23 cellular contexts compared by ENCODE assay signal in genomic region chr3:66270726-66271125, GRCh38. TPM values are rescaled to one million over a fixed set of nuclear protein-coding genes. Genes with fewer than 3 reads are reported as not detected.
A peak's percentile ranks its signal among the peaks of the same experiment; 100 is the strongest.
DNase-seq lines count a peak whose midpoint lies in the region; ATAC-seq and TF ChIP-seq lines count a peak whose summit lies in the region.
"Had no signal": no experiment of that assay in that cellular context is flagged by ENCODE, and none has a peak within 500 bp of the region (broad histone marks: within the 10 kb centered on the region; RNA-seq: fewer than 3 reads in every experiment).

No MANE protein-coding gene starts in this region.

- H3K4me3 Mint-ChIP-seq in chondrocyte (ENCODE audit: unreplicated experiment), result no peak overlapping the region
- H3K4me3 Mint-ChIP-seq: CD4-positive, alpha-beta T cell; GM23338 had no signal

- peaks cover 36% of the 10 kb centered on the region for H3K4me1 Mint-ChIP-seq in chondrocyte (ENCODE audit: low read depth)

- ATAC-seq in HG03039 (IDR thresholded peaks at IDR 0.05; ENCODE audit: unreplicated experiment), result no peak
- ATAC-seq: A549, GM23338, Right ventricle myocardium inferior had no signal

- no peaks in the 10 kb centered on the region for H3K36me3 Mint-ChIP-seq in chondrocyte (ENCODE audit: low read depth)

- no peak overlapping the region for H3K4me3 ChIP-seq in AG04450 (ENCODE audit: low read depth, low read length)
- H3K4me3 ChIP-seq: A549, BLaER1, GM23338, HAP-1 had no signal

- H3K27me3 Mint-ChIP-seq in chondrocyte (ENCODE audit: low read depth), result no peaks in the 10 kb centered on the region
- H3K27me3 Mint-ChIP-seq: CD4-positive, alpha-beta T cell had no signal

- H3K27me3 ChIP-seq in AG04450 (ENCODE audit: control insufficient read depth, insufficient read depth, low read length), result no peaks in the 10 kb centered on the region
- H3K27me3 ChIP-seq: BLaER1 had no signal

- H3K9me3 ChIP-seq in AG04450 (ENCODE audit: control insufficient read depth, insufficient read depth, low read length), result no peaks in the 10 kb centered on the region
- H3K9me3 ChIP-seq: A549, HAP-1 had no signal

- no peak overlapping the region for H3K27ac Mint-ChIP-seq in chondrocyte (ENCODE audit: unreplicated experiment)
- H3K27ac Mint-ChIP-seq: CD4-positive, alpha-beta T cell; GM23338 had no signal

- TF ChIP-seq CTCF in AG04450 (IDR thresholded peaks at IDR 0.05; ENCODE audit: low read depth, low read length) (peak; percentile 16; the same call in 1 of the 2 replicates), chondrocyte (IDR thresholded peaks at IDR 0.05) (peak; percentile 34)

- intact Hi-C loops in head of caudate nucleus (cut with DNase I), result no loop called here

- CTCF ChIA-PET in AG04450 (lab: Charles Lee), result interaction anchor here (0.7 to 2.7 kb wide), 4 partner anchors 137 to 551 kb away, joined by 3 to 11 read pairs (median 6); no protein-coding TSS in a partner anchor

- POLR2A ChIA-PET in AG04450 (lab: Yijun Ruan, JAX), result interaction anchor here (0.5 to 0.8 kb wide), 2 partner anchors 220 to 322 kb away, joined by 4 to 5 read pairs; no protein-coding TSS in a partner anchor

- H3K9me3 Mint-ChIP-seq in chondrocyte (ENCODE audit: low read depth), result no peaks in the 10 kb centered on the region
- H3K9me3 Mint-ChIP-seq: CD4-positive, alpha-beta T cell; GM23338 had no signal

- peak; percentile 53 for DNase-seq in AG04450 (ENCODE audit: low read depth, low spot score)
- DNase-seq in HCEC 1CT, result peak; percentile 51
- no peak for DNase-seq in chondrocyte (ENCODE audit: low spot score)
- DNase-seq in iris pigment epithelial cell (ENCODE audit: low read depth), result peak; percentile 50
- no peak for DNase-seq in head of caudate nucleus
- no peak for DNase-seq in occipital lobe (lab: John Stamatoyannopoulos, UW)
- DNase-seq: CD4-positive, alpha-beta T cell; COR-L47; DND-41; Karpas-422; MV-4-11; NCI-H1105 treated with DMSO at 0.1 percent for 48 hours; NCI-H2029 treated with DMSO at 0.1 percent for 48 hours; NCI-H446; NCI-H526; OCI-M1; SW 1271 had no signal

- no peak overlapping the region for H3K27ac ChIP-seq in AG04450 (ENCODE audit: low read depth, low read length)
- H3K27ac ChIP-seq: A549, BLaER1 had no signal

RNA-seq across cellular contexts. Expression of gene SLC25A26, which starts 49.9 kb away (rescaled TPM):
- polyA plus RNA-seq in AG04450 (2011; rRNA removed), result 16.2 and 16.4 TPM in 2 replicates
- 6.0 and 7.8 TPM in 2 replicates for polyA minus RNA-seq in AG04450 (2011; rRNA and poly(A)+ RNA removed)
- 11.2 to 13.8 TPM (median 13.1 TPM) in 3 replicates for total RNA-seq in chondrocyte
- 39.0 TPM for total RNA-seq in occipital lobe

Comparison
In these comparisons a context has a peak if more than half of its experiments do, and no peak if none do; other contexts are left out.
1. DNase-seq: peak in AG04450 (single experiment), HCEC 1CT (single experiment) and iris pigment epithelial cell (single experiment); none in chondrocyte (single experiment), head of caudate nucleus (0 of 42) and occipital lobe (single experiment).